ENCODE assay signal across 1 cellular context in genomic region chr7:97004931-97005763, GRCh38.
TF ChIP-seq lines count a peak whose summit lies in the region.

Gene DLX6, plus strand, starts transcription at chr7:97005553. Its CDS starts 425 bp downstream, at chr7:97005978.

TF ChIP-seq in WTC11, 78 proteins besides CTCF, POLR2A, EP300 and RAD21 (continued from another document):
- TF ChIP-seq PRDM15 (CRISPR knock-in tag; IDR thresholded peaks at IDR 0.05) (no peak), FOXP1 (CRISPR knock-in tag; IDR thresholded peaks at IDR 0.05; ENCODE audit: borderline replicate concordance) (no peak), ATF2 (CRISPR knock-in tag; IDR thresholded peaks at IDR 0.05; ENCODE audit: borderline replicate concordance, low read depth) (no peak), JUN (CRISPR knock-in tag; IDR thresholded peaks at IDR 0.05) (no peak)
